Comparison of ENCODE assay signal across 1 cellular context in the genomic region with DNA sequence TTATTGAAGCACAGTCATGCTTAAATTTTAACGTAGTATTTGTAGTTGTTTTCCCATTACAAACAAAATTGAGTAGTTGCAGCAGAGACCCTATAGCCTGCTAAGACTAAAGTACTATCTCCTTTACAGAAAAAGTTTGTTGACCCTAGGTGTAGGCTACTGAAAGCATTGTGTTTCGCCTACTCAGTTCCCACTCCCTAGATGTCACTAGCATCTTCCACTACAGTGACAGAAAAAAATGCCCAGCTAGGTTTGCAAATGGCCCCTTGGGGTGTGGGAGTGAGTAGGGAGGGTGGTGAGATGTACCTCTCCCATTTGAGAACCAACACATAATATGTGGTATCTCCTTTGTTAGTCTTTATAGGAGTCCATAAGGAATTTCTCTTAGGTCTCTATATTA.
TF ChIP-seq lines count a peak whose summit lies in the region.

No MANE protein-coding gene starts in this region.

TF ChIP-seq in HEK293, 187 proteins besides CTCF, POLR2A, EP300 and RAD21 (continued from another document):
- TF ChIP-seq, protein P1, sequence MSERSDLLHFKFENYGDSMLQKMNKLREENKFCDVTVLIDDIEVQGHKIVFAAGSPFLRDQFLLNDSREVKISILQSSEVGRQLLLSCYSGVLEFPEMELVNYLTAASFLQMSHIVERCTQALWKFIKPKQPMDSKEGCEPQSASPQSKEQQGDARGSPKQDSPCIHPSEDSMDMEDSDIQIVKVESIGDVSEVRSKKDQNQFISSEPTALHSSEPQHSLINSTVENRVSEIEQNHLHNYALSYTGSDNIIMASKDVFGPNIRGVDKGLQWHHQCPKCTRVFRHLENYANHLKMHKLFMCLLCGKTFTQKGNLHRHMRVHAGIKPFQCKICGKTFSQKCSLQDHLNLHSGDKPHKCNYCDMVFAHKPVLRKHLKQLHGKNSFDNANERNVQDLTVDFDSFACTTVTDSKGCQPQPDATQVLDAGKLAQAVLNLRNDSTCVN (tag by site-specific recombination; optimal IDR thresholded peaks at IDR 0.05): no peak
- TF ChIP-seq EGR2 (tag by site-specific recombination; IDR thresholded peaks at IDR 0.05; ENCODE audit: low read depth): peak; percentile 73
- TF ChIP-seq ZNF792 (tag by site-specific recombination; IDR thresholded peaks at IDR 0.05): no peak
- peak; percentile 71 for TF ChIP-seq ZFHX2 (tag by site-specific recombination; conservative IDR thresholded peaks at IDR 0.05)
- TF ChIP-seq, protein P2, sequence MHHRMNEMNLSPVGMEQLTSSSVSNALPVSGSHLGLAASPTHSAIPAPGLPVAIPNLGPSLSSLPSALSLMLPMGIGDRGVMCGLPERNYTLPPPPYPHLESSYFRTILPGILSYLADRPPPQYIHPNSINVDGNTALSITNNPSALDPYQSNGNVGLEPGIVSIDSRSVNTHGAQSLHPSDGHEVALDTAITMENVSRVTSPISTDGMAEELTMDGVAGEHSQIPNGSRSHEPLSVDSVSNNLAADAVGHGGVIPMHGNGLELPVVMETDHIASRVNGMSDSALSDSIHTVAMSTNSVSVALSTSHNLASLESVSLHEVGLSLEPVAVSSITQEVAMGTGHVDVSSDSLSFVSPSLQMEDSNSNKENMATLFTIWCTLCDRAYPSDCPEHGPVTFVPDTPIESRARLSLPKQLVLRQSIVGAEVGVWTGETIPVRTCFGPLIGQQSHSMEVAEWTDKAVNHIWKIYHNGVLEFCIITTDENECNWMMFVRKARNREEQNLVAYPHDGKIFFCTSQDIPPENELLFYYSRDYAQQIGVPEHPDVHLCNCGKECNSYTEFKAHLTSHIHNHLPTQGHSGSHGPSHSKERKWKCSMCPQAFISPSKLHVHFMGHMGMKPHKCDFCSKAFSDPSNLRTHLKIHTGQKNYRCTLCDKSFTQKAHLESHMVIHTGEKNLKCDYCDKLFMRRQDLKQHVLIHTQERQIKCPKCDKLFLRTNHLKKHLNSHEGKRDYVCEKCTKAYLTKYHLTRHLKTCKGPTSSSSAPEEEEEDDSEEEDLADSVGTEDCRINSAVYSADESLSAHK (tag by site-specific recombination; IDR thresholded peaks at IDR 0.05): no peak
